ENCODE assay signal across 6 cellular contexts in the genomic region with DNA sequence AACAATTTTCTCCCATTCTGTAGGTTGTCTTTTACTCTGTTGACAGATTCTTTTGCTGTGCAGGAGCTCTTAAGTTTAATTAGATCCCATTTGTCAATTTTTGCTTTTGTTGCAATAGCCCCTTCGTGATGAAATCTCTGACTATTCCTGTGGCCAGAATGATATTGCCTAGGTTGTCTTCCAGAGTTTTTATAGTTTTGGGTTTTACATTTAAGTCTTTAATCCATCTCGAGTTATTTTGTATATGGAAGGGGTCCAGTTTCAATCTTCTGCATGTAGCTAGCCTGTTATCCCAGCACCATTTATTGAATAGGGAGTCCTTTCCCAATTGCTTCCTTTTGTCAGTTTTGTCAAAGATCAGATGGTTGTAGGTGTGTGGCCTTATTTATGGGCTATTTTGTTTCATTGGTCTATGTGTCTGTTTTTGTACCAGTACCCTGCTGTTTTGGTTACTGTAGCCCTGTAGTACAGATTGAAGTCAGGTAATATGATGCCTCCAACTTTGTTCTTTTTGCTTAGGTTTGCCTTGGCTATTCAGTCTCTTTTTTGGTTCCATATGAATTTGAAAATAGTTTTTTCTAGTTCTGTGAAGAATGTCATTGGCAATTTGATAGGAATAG. TPM values are rescaled to one million over a fixed set of nuclear protein-coding genes. Genes with fewer than 3 reads are reported as not detected.
A peak's percentile ranks its signal among the peaks of the same experiment; 100 is the strongest.
DNase-seq lines count a peak whose midpoint lies in the region; ATAC-seq and TF ChIP-seq lines count a peak whose summit lies in the region.
"Not testable (repeated sequence)": the region's sequence is repeated elsewhere in the genome, so short reads cannot be mapped to it uniquely, and the experiment has no call there.

No MANE protein-coding gene starts in this region.

- peak overlapping the region in 1 of 4 donors; percentile 42 for H3K4me3 Mint-ChIP-seq in IgD-negative memory B cell
- peak overlapping the region; percentile 41 for H3K4me3 Mint-ChIP-seq in T-helper 17 cell
- H3K4me3 Mint-ChIP-seq in memory B cell = not testable (repeated sequence)
- H3K4me3 Mint-ChIP-seq in neural crest cell = peak overlapping the region; percentile 18

- H3K27ac Mint-ChIP-seq in IgD-negative memory B cell (peak overlapping the region; percentile 21 to 62 (median 32)), memory B cell (peak overlapping the region; percentile 35)
- not testable (repeated sequence) for H3K27ac Mint-ChIP-seq in T-helper 17 cell; neural crest cell (ENCODE audit: unreplicated experiment)

- H3K9me3 ChIP-seq in T-helper 17 cell (ENCODE audit: control insufficient read depth, low read length, poor library complexity, severe bottlenecking); adipocyte (ENCODE audit: control insufficient read depth, low read length): not testable (repeated sequence)

- not testable (repeated sequence) for H3K27me3 ChIP-seq in adipocyte (replicated peaks; ENCODE audit: control insufficient read depth, insufficient read depth, low read length)

- H3K9ac ChIP-seq in adipocyte (ENCODE audit: low read length) = peak overlapping the region; percentile 69

- H3K36me3 ChIP-seq in adipocyte (ENCODE audit: control insufficient read depth, insufficient read depth, low read length, severe bottlenecking) = not testable (repeated sequence)

- H3K4me1 Mint-ChIP-seq in IgD-negative memory B cell = peaks cover 50 to 57% (median 54%) of the 10 kb centered on the region in 3 donors
- H3K4me1 Mint-ChIP-seq in T-helper 17 cell = peaks cover 46% of the 10 kb centered on the region
- H3K4me1 Mint-ChIP-seq in memory B cell = peaks cover 42% of the 10 kb centered on the region
- H3K4me1 Mint-ChIP-seq in neural crest cell = peaks cover 20% of the 10 kb centered on the region

- H3K27me3 Mint-ChIP-seq in IgD-negative memory B cell; T-helper 17 cell; memory B cell; neural crest cell (ENCODE audit: low read depth): not testable (repeated sequence)

- H3K4me1 ChIP-seq in adipocyte (ENCODE audit: control insufficient read depth, insufficient read depth, low read length) = peaks cover 40% of the 10 kb centered on the region

- H3K36me3 Mint-ChIP-seq in IgD-negative memory B cell (peaks cover 18% of the 10 kb centered on the region), memory B cell (peaks cover 24% of the 10 kb centered on the region), neural crest cell (ENCODE audit: low read depth) (peaks cover 16% of the 10 kb centered on the region)
- H3K36me3 Mint-ChIP-seq in T-helper 17 cell (ENCODE audit: low read depth) = not testable (repeated sequence)

- not testable (repeated sequence) for ATAC-seq in T-helper 17 cell; memory B cell (ENCODE audit: low read depth)

- peak; percentile 11 for DNase-seq in DMS 273 (lab: John Stamatoyannopoulos, UW; ENCODE audit: unreplicated experiment)
- DNase-seq in T-helper 17 cell; adipocyte (ENCODE audit: low read depth); memory B cell (ENCODE audit: low spot score in 2 of 2); neural crest cell (ENCODE audit: low read depth, low spot score): not testable (repeated sequence)

- not testable (repeated sequence) for TF ChIP-seq CTCF in neural crest cell (conservative IDR thresholded peaks at IDR 0.05)

- H3K9me3 Mint-ChIP-seq in IgD-negative memory B cell, memory B cell, neural crest cell: not testable (repeated sequence)

- H3K4me3 ChIP-seq in adipocyte (ENCODE audit: low read length) = peak overlapping the region; percentile 57

RNA-seq across cellular contexts. Expression of a gene that starts 5.6 kb away (rescaled TPM):
- polyA plus RNA-seq in IgD-negative memory B cell = 11.5 TPM
- total RNA-seq in T-helper 17 cell = 10 to 100 TPM; 32.7 to 36.3 TPM
- total RNA-seq in neural crest cell = 10.8 and 13.3 TPM in 2 replicates

RNA-seq across cellular contexts. Expression of a gene that starts 18.0 kb away (rescaled TPM):
- 4.4 TPM for polyA plus RNA-seq in IgD-negative memory B cell
- 10 to 100 TPM; 12.9 to 18.0 TPM for total RNA-seq in T-helper 17 cell
- total RNA-seq in neural crest cell = 14.0 and 14.9 TPM in 2 replicates
